ENCODE assay signal across 19 cellular contexts in the genomic region with DNA sequence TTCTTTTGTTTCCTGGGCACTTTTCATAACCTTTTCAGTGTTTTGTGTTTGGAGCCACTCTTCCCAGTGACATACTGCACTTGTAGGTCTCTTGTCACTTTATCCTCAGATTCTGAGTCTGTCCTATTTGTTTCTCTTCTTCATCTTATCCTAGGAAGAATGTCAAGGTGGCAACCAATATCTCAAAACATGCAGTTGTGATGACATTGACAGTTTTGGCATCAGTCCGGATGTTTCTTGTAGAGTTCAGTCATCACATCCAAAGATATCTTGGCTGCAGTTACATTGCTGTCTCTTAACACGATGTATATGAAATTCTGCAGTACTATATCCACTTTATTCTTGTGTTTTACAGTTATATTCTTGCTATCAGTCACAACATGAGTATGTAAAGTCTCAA. TPM values are rescaled to one million over a fixed set of nuclear protein-coding genes. Genes with fewer than 3 reads are reported as not detected.
A peak's percentile ranks its signal among the peaks of the same experiment; 100 is the strongest.
DNase-seq lines count a peak whose midpoint lies in the region; ATAC-seq, FAIRE-seq and TF ChIP-seq lines count a peak whose summit lies in the region.
"Had no signal": no experiment of that assay in that cellular context is flagged by ENCODE, and none has a peak within 500 bp of the region (broad histone marks: within the 10 kb centered on the region; RNA-seq: fewer than 3 reads in every experiment).

No MANE protein-coding gene starts in this region.

- no peaks in the 10 kb centered on the region for H3K36me3 ChIP-seq in CD4-positive, CD25-positive, alpha-beta regulatory T cell (ENCODE audit: control insufficient read depth, insufficient read depth, low read length)
- 0 out of 4 replicates have a peak, but pooled peaks cover 0 to 4% of the 10 kb centered on the region in 2 experiments for H3K36me3 ChIP-seq in GM12878 (ENCODE audit: control insufficient read depth in 2 of 2, insufficient read depth in 2 of 2, low read length in 1 of 2)
- no peaks in the 10 kb centered on the region for H3K36me3 ChIP-seq in MM.1S (replicated peaks; ENCODE audit: insufficient read depth, low read length)

- POLR2A ChIA-PET in GM12878 (lab: Charles Lee) = interaction anchor here (0.6 to 1.6 kb wide), 5 partner anchors 11 to 71 kb away, joined by 3 to 4 read pairs (median 3); no protein-coding TSS in a partner anchor

- H4K20me1 ChIP-seq in GM12878 (ENCODE audit: control insufficient read depth, insufficient read depth) (no peaks in the 10 kb centered on the region), MM.1S (ENCODE audit: insufficient read depth, low read length) (peaks cover 7% of the 10 kb centered on the region; the same call in 1 of the 2 replicates)

- TF ChIP-seq RAD21 in GM12878 (IDR thresholded peaks at IDR 0.05; ENCODE audit: insufficient read depth, low read depth, low read length) = no peak

- H3K4me1 ChIP-seq in CD4-positive, CD25-positive, alpha-beta regulatory T cell (ENCODE audit: control insufficient read depth, insufficient read depth, low read length, poor library complexity, severe bottlenecking) = peaks cover 19% of the 10 kb centered on the region
- H3K4me1 ChIP-seq in GM12878 (ENCODE audit: control insufficient read depth, insufficient read depth, low read length) (no peaks in the 10 kb centered on the region), MM.1S (ENCODE audit: low read length) (peaks cover 2% of the 10 kb centered on the region)

- no peak for TF ChIP-seq EP300 in GM12878 (IDR thresholded peaks at IDR 0.05; ENCODE audit: borderline replicate concordance in 1 of 2, control insufficient read depth in 1 of 2, low read depth in 2 of 2, low read length in 2 of 2)

- H3K27me3 ChIP-seq in CD4-positive, CD25-positive, alpha-beta regulatory T cell (ENCODE audit: control insufficient read depth, insufficient read depth, low read length) = no peaks in the 10 kb centered on the region
- H3K27me3 ChIP-seq in GM12878 (replicated peaks in 1 of 2; ENCODE audit: control insufficient read depth in 2 of 2, insufficient read depth in 2 of 2, low read length in 1 of 2) (no peaks in the 10 kb centered on the region), MM.1S (replicated peaks; ENCODE audit: insufficient read depth, low read length) (no peaks in the 10 kb centered on the region)

- peak overlapping the region in 1 of 4 donors; percentile 73 for H3K4me3 Mint-ChIP-seq in CD4-positive, CD25-positive, alpha-beta regulatory T cell
- H3K4me3 Mint-ChIP-seq in HFFc6 = no peak overlapping the region
- no peak overlapping the region for H3K4me3 Mint-ChIP-seq in nephron
- H3K4me3 Mint-ChIP-seq: CD14-positive monocyte had no signal

- no peak for ATAC-seq in CD4-positive, CD25-positive, alpha-beta regulatory T cell (ENCODE audit: low read depth in 2 of 2)
- peak; percentile 4; the same call in 1 of the 3 replicates for ATAC-seq in GM12878

- H2AFZ ChIP-seq in GM12878 (ENCODE audit: control insufficient read depth, low read depth, low read length) (no peak overlapping the region), MM.1S (ENCODE audit: low read length) (no peak overlapping the region)

- CTCF ChIA-PET in GM12878 (lab: Yijun Ruan, JAX) = interaction anchor here (1.0 to 5.5 kb wide), 10 partner anchors 9 to 243 kb away, joined by 3 to 37 read pairs (median 6); a partner anchor contains a TSS

- TF ChIP-seq POLR2A in GM12878 (IDR thresholded peaks at IDR 0.05; ENCODE audit: low read depth, low read length) = no peak

- H3K27ac ChIP-seq in CD4-positive, CD25-positive, alpha-beta regulatory T cell (ENCODE audit: insufficient read depth, low read length, poor library complexity, severe bottlenecking) = no peak overlapping the region
- H3K27ac ChIP-seq in GM12878 (ENCODE audit: control insufficient read depth, insufficient read depth) = no peak overlapping the region
- no peak overlapping the region for H3K27ac ChIP-seq in MM.1S (ENCODE audit: low read length)

- H3K9ac ChIP-seq in GM12878 (ENCODE audit: control insufficient read depth, insufficient read depth, low read length) = no peak overlapping the region
- no peak overlapping the region for H3K9ac ChIP-seq in MM.1S (ENCODE audit: low read length)

- H3K9me2 ChIP-seq in MM.1S (replicated peaks; ENCODE audit: insufficient read depth, low read length) = no peaks in the 10 kb centered on the region

- H3K9me3 ChIP-seq in CD4-positive, CD25-positive, alpha-beta regulatory T cell (ENCODE audit: control insufficient read depth in 2 of 2, low read length in 2 of 2) = no peaks in the 10 kb centered on the region
- H3K9me3 ChIP-seq in GM12878 (replicated peaks; ENCODE audit: control insufficient read depth, insufficient read depth, low read length) = peaks cover 2% of the 10 kb centered on the region
- H3K9me3 ChIP-seq in MM.1S (replicated peaks; ENCODE audit: insufficient read depth, low read length) = no peaks in the 10 kb centered on the region

- WGBS in GM12878 (ENCODE audit: insufficient coverage, insufficient replicate concordance, low lambda C conversion rate, missing lambda C conversion rate) = 96% methylated on average over 2 of the region's 2 CpGs

- no peaks in the 10 kb centered on the region for H3F3A ChIP-seq in MM.1S (ENCODE audit: insufficient read depth, low read length)

- no peaks in the 10 kb centered on the region for H3K9me3 Mint-ChIP-seq in CD4-positive, CD25-positive, alpha-beta regulatory T cell
- H3K9me3 Mint-ChIP-seq in HFFc6 = no peaks in the 10 kb centered on the region
- no peaks in the 10 kb centered on the region for H3K9me3 Mint-ChIP-seq in nephron
- H3K9me3 Mint-ChIP-seq: CD14-positive monocyte had no signal

- TF ChIP-seq CTCF in HFFc6 (IDR thresholded peaks at IDR 0.05) = no peak
- no peak for TF ChIP-seq CTCF in GM12878 (IDR thresholded peaks at IDR 0.05 in 2 of 3, conservative IDR thresholded peaks at IDR 0.05 in 1 of 3; ENCODE audit: control insufficient read depth in 2 of 3, extremely low read depth in 1 of 3, insufficient read depth in 1 of 3, low read depth in 3 of 3, low read length in 3 of 3)
- no peak for TF ChIP-seq CTCF in nephron (IDR thresholded peaks at IDR 0.05; ENCODE audit: unreplicated experiment in 3 of 3)
- no peak for TF ChIP-seq CTCF in MM.1S (IDR thresholded peaks at IDR 0.05; ENCODE audit: low read length)

- RAD21 ChIA-PET in GM12878 (lab: Charles Lee; ENCODE audit: unreplicated experiment) = interaction anchor here (1.0 to 3.0 kb wide), 6 partner anchors 41 to 242 kb away, joined by 3 to 16 read pairs (median 3); no protein-coding TSS in a partner anchor

- BruUV-seq in GM12878 (replicated peaks; lab: Mats Ljungman, UMichigan) = no TSS peak

- FAIRE-seq in GM12878 (lab: Jason Lieb, UNC) = no peak
- FAIRE-seq: GM19239 had no signal

- H3K4me2 ChIP-seq in GM12878 (ENCODE audit: control insufficient read depth, insufficient read depth) (peak overlapping the region; percentile 20), MM.1S (ENCODE audit: low read depth, low read length) (no peak overlapping the region)

- peak overlapping the region in 2 of 3 donors; percentile 6 to 52 for H3K27ac Mint-ChIP-seq in CD4-positive, CD25-positive, alpha-beta regulatory T cell
- H3K27ac Mint-ChIP-seq in HFFc6 = peak overlapping the region; percentile 19
- peak overlapping the region; percentile 8 to 44 (median 10) for H3K27ac Mint-ChIP-seq in nephron

- no peak overlapping the region for H3K4me3 ChIP-seq in CD4-positive, CD25-positive, alpha-beta regulatory T cell (ENCODE audit: low read depth, low read length)
- H3K4me3 ChIP-seq in GM12878 (no peak overlapping the region), MM.1S (ENCODE audit: low read length) (no peak overlapping the region)

- in situ Hi-C loops in GM12878 (cut with MboI) = no loop called here

- DNase-seq in CD4-positive, CD25-positive, alpha-beta regulatory T cell = no peak
- DNase-seq in HFFc6 (no peak), GM12878 (ENCODE audit: low read depth, low spot score) (no peak), MM.1S (no peak), cortex of kidney (lab: John Stamatoyannopoulos, UW) (no peak), posterior cingulate gyrus (no peak), iPS-NIHi11 (ENCODE audit: low spot score) (no peak)
- DNase-seq: ACHN, AML-193, EL, H7, IMR-90, NCI-H1930, NCI-H774, RPMI8226, SIG-M5 had no signal

- no peaks in the 10 kb centered on the region for H3K27me3 Mint-ChIP-seq in CD4-positive, CD25-positive, alpha-beta regulatory T cell
- H3K27me3 Mint-ChIP-seq in HFFc6 (ENCODE audit: insufficient read depth) = no peaks in the 10 kb centered on the region
- H3K27me3 Mint-ChIP-seq in nephron (ENCODE audit: low read depth) = no peaks in the 10 kb centered on the region

- no peaks in the 10 kb centered on the region for H3K36me3 Mint-ChIP-seq in CD4-positive, CD25-positive, alpha-beta regulatory T cell
- H3K36me3 Mint-ChIP-seq in HFFc6 (ENCODE audit: low read depth) (no peaks in the 10 kb centered on the region), nephron (ENCODE audit: low read depth) (peaks cover 19% of the 10 kb centered on the region)

- H3K4me1 Mint-ChIP-seq in CD4-positive, CD25-positive, alpha-beta regulatory T cell = peaks cover 47 to 80% (median 64%) of the 10 kb centered on the region in 4 donors
- peaks cover 49% of the 10 kb centered on the region for H3K4me1 Mint-ChIP-seq in HFFc6 (ENCODE audit: low read depth)
- peaks cover 30% of the 10 kb centered on the region for H3K4me1 Mint-ChIP-seq in nephron

- H3K79me2 ChIP-seq in GM12878 (ENCODE audit: control insufficient read depth, insufficient read depth, low read length) = peaks cover 95% of the 10 kb centered on the region
- H3K79me2 ChIP-seq in MM.1S (ENCODE audit: low read length) = peaks cover 99% of the 10 kb centered on the region

- SMC1A ChIA-PET in GM12878 (lab: Charles Lee; ENCODE audit: uncharacterized antibody, unreplicated experiment) = interaction anchor here (0.8 to 4.1 kb wide), 8 partner anchors 9 to 93 kb away, joined by 3 to 32 read pairs (median 4); no protein-coding TSS in a partner anchor

- intact Hi-C loops in GM12878 (cut with micrococcal nuclease; ENCODE audit: unreplicated experiment) = loop anchor here (5.0 kb wide), 1 partner anchor 95 kb away; no protein-coding TSS in a partner anchor
- intact Hi-C loops in posterior cingulate gyrus (cut with DNase I) = loop anchor here (10.0 kb wide), 1 partner anchor 78 kb away; no protein-coding TSS in a partner anchor

RNA-seq across cellular contexts. Expression of a gene that starts 6.4 kb away (rescaled TPM):
- total RNA-seq in CD4-positive, CD25-positive, alpha-beta regulatory T cell = 26.3 TPM
- polyA plus RNA-seq in CD4-positive, CD25-positive, alpha-beta regulatory T cell = 1 to 10 TPM; 1.8 to 3.3 (median 2.5) TPM
- total RNA-seq in HFFc6 (2021; fragmentation: NEBNext Ultra II Directional; extraction: Animal tissue kit (Norgen Biotek cat#: 25700)) = 10 to 100 TPM; 38.9 to 50.1 (median 44.9) TPM
- total RNA-seq in GM12878 (2013; cell fraction: nucleolus; rRNA removed) = 71.1 and 80.0 TPM in 2 replicates
- total RNA-seq in GM12878 (2014; rRNA removed) = 32.4 and 36.4 TPM in 2 replicates
- 51.5 and 52.1 TPM in 2 replicates for total RNA-seq in GM12878 (2014; rRNA removed; fragmentation: Illumina TruSeq; extraction: Trizol)
- 56.7 and 65.0 TPM in 2 replicates for total RNA-seq in GM12878 (2021)
- 24.0 TPM for polyA plus RNA-seq in GM12878 (2011; ENCODE audit: low read depth)
- 55.5 and 68.1 TPM in 2 replicates for polyA plus RNA-seq in GM12878 (2011; rRNA removed)
- 32.4 and 37.7 TPM in 2 replicates for polyA plus RNA-seq in GM12878 (2011; cell fraction: cytosol; rRNA removed)
- polyA plus RNA-seq in GM12878 (2011; cell fraction: nucleus; rRNA removed) = 22.6 and 26.6 TPM in 2 replicates
- 25.8 and 31.8 TPM in 2 replicates for polyA plus RNA-seq in GM12878 (2012)
- 57.6 and 71.9 TPM in 2 replicates for polyA plus RNA-seq in GM12878 (2014; fragmentation: Illumina TruSeq; extraction: Trizol)
- 10 to 100 TPM; 15.4 to 18.2 TPM for polyA plus RNA-seq in GM12878 (2014; fragmentation: Nextera tagmentation; extraction: Ambion mirVana)
- 34.5 and 43.5 TPM in 2 replicates for polyA plus RNA-seq in GM12878 (2014; rRNA removed)
- 10 to 100 TPM in 1 of 2 experiments, 1 to 10 TPM in 1; 8.6 to 10.3 TPM for polyA plus RNA-seq in GM12878 (2016; fragmentation: Nextera tagmentation; extraction: Ambion mirVana)
- 47.2 and 50.3 TPM in 2 replicates for polyA minus RNA-seq in GM12878 (2011; rRNA and poly(A)+ RNA removed)
- 15.9 and 16.9 TPM in 2 replicates for polyA minus RNA-seq in GM12878 (2011; cell fraction: cytosol; rRNA and poly(A)+ RNA removed)
- polyA minus RNA-seq in GM12878 (2011; cell fraction: nucleus; rRNA and poly(A)+ RNA removed) = 16.0 and 26.6 TPM in 2 replicates
